ENCODE assay signal across 22 cellular contexts in genomic region chr7:139713061-139713460, GRCh38.
DNase-seq lines count a peak whose midpoint lies in the region; ATAC-seq and TF ChIP-seq lines count a peak whose summit lies in the region.
"Had no signal": no experiment of that assay in that cellular context is flagged by ENCODE, and none has a peak within 500 bp of the region (broad histone marks: within the 10 kb centered on the region; RNA-seq: fewer than 3 reads in every experiment).

No MANE protein-coding gene starts in this region.

- WGBS in H9 (ENCODE audit: extremely low coverage, insufficient read length, low lambda C conversion rate): no CpG with 5 or more reads among the region's 9 CpGs
- WGBS in mesendoderm (ENCODE audit: extremely low coverage, insufficient coverage, low lambda C conversion rate): no CpG with 5 or more reads among the region's 9 CpGs

- H4K5ac ChIP-seq in H9 (ENCODE audit: insufficient read length, low read depth, low read length) (no peak overlapping the region), mesendoderm (ENCODE audit: low read length) (no peak overlapping the region)

- H3K14ac ChIP-seq in H9 (ENCODE audit: insufficient read depth, low read length): no peak overlapping the region

- no peaks in the 10 kb centered on the region for H3K23me2 ChIP-seq in H9 (ENCODE audit: insufficient read length, low read depth, low read length, poor library complexity, severe bottlenecking)

- intact Hi-C loops in activated CD8-positive, alpha-beta T cell treated with anti-CD3 and anti-CD28 coated beads for 36 hours (cut with micrococcal nuclease): no loop called here

- no peak overlapping the region for H3K27ac ChIP-seq in H9 (ENCODE audit: insufficient read length, low read depth, low read length)
- H3K27ac ChIP-seq in caudate nucleus (ENCODE audit: low read depth, low read length): peak overlapping the region; percentile 42
- H3K27ac ChIP-seq in mesendoderm (ENCODE audit: low read depth, low read length): no peak overlapping the region
- H3K27ac ChIP-seq: tibial nerve had no signal

- no peaks in the 10 kb centered on the region for H4K20me1 ChIP-seq in H9 (ENCODE audit: control insufficient read depth, insufficient read depth, insufficient read length)

- no peak overlapping the region for H3K18ac ChIP-seq in H9 (ENCODE audit: insufficient read length, low read depth, low read length)
- no peak overlapping the region for H3K18ac ChIP-seq in mesendoderm (ENCODE audit: low read length)

- H3K36me3 ChIP-seq in mesendoderm (ENCODE audit: control insufficient read depth, insufficient read depth, low read length) (no peaks in the 10 kb centered on the region), HAP-1 (replicated peaks) (no peaks in the 10 kb centered on the region; the same call in none of the 2 replicates)

- no peak overlapping the region for H2AK5ac ChIP-seq in H9 (ENCODE audit: insufficient read length, low read length)
- H2AK5ac ChIP-seq in mesendoderm (ENCODE audit: low read length): no peak overlapping the region

- H2BK5ac ChIP-seq in H9 (ENCODE audit: insufficient read length, low read length) (no peak overlapping the region), mesendoderm (ENCODE audit: low read length) (no peak overlapping the region)

- H2BK15ac ChIP-seq in H9 (ENCODE audit: low read depth, low read length) (no peak overlapping the region), mesendoderm (replicated peaks; ENCODE audit: low read depth) (no peak overlapping the region)

- CTCF ChIA-PET in activated CD8-positive, alpha-beta T cell treated with anti-CD3 and anti-CD28 coated beads for 36 hours (lab: Charles Lee): interaction anchor here (0.7 to 1.3 kb wide), 3 partner anchors 24 to 111 kb away, joined by 3 to 4 read pairs (median 3); no protein-coding TSS in a partner anchor

- no peak overlapping the region for H3K23ac ChIP-seq in H9 (ENCODE audit: insufficient read length, low read depth, low read length)
- no peak overlapping the region for H3K23ac ChIP-seq in mesendoderm (ENCODE audit: low read length)

- H2BK20ac ChIP-seq in H9 (ENCODE audit: low read depth, low read length, poor library complexity, severe bottlenecking): no peak overlapping the region

- no peak overlapping the region for H3T11ph ChIP-seq in H9 (ENCODE audit: low read length)

- peak overlapping the region in 2 of 3 experiments; percentile 89 to 92; a peak in 2 of 7 replicates for H3K27ac Mint-ChIP-seq in H9
- peak overlapping the region; percentile 63 for H3K27ac Mint-ChIP-seq in stimulated activated effector memory CD8-positive, alpha-beta T cell treated with anti-CD3 and anti-CD28 coated beads, Interleukin-12 subunit alpha, Interleukin-12 subunit beta, amount 100 ng/mL, for 72 hours
- no peak overlapping the region for H3K27ac Mint-ChIP-seq in activated CD8-positive, alpha-beta T cell treated with anti-CD3 and anti-CD28 coated beads for 36 hours
- H3K27ac Mint-ChIP-seq: activated naive CD4-positive, alpha-beta T cell treated with anti-CD3 and anti-CD28 coated beads, Interleukin-2, amount 50 U/mL, for 24 hours; HFFc6 had no signal

- no peaks in the 10 kb centered on the region for H3K27me3 ChIP-seq in H9 (ENCODE audit: insufficient read depth, low read length)
- H3K27me3 ChIP-seq in mesendoderm (ENCODE audit: insufficient read depth, low read length, poor library complexity): no peaks in the 10 kb centered on the region
- no peaks in the 10 kb centered on the region for H3K27me3 ChIP-seq in HAP-1 (ENCODE audit: low read depth)
- H3K27me3 ChIP-seq: tibial nerve had no signal

- H2BK12ac ChIP-seq in H9 (ENCODE audit: insufficient read length, low read depth, low read length): no peak overlapping the region

- TF ChIP-seq CTCF in H9 (conservative IDR thresholded peaks at IDR 0.05): no peak
- TF ChIP-seq CTCF in activated CD8-positive, alpha-beta T cell treated with anti-CD3 and anti-CD28 coated beads for 36 hours (IDR thresholded peaks at IDR 0.05): no peak

- H3K4me2 ChIP-seq in H9 (ENCODE audit: insufficient read depth, insufficient read length, low read length) (no peak overlapping the region), mesendoderm (ENCODE audit: low read length) (no peak overlapping the region)
- H3K4me2 ChIP-seq: smooth muscle cell had no signal

- no peaks in the 10 kb centered on the region for H3K27me3 Mint-ChIP-seq in H9 (ENCODE audit: low read depth)
- H3K27me3 Mint-ChIP-seq in activated CD8-positive, alpha-beta T cell treated with anti-CD3 and anti-CD28 coated beads for 36 hours: no peaks in the 10 kb centered on the region
- H3K27me3 Mint-ChIP-seq: activated naive CD4-positive, alpha-beta T cell treated with anti-CD3 and anti-CD28 coated beads, Interleukin-2, amount 50 U/mL, for 24 hours; central memory CD8-positive, alpha-beta T cell; naive thymus-derived CD8-positive, alpha-beta T cell had no signal

- H4K8ac ChIP-seq in H9 (replicated peaks; ENCODE audit: insufficient read length, low read depth, low read length) (no peak overlapping the region), mesendoderm (ENCODE audit: low read depth, low read length) (no peak overlapping the region)

- no peak overlapping the region for H4K91ac ChIP-seq in H9 (ENCODE audit: insufficient read length, low read depth, low read length)

- peaks cover 51% of the 10 kb centered on the region in 2 experiments for H3K4me1 Mint-ChIP-seq in H9
- peaks cover 21% of the 10 kb centered on the region for H3K4me1 Mint-ChIP-seq in stimulated activated effector memory CD8-positive, alpha-beta T cell treated with anti-CD3 and anti-CD28 coated beads, Interleukin-12 subunit alpha, Interleukin-12 subunit beta, amount 100 ng/mL, for 72 hours
- H3K4me1 Mint-ChIP-seq in activated CD8-positive, alpha-beta T cell treated with anti-CD3 and anti-CD28 coated beads for 36 hours (ENCODE audit: low read depth): no peaks in the 10 kb centered on the region

- no peak overlapping the region for H3K9ac ChIP-seq in H9 (ENCODE audit: extremely low read depth, insufficient read length, low read length)
- no peak overlapping the region for H3K9ac ChIP-seq in mesendoderm (ENCODE audit: low read length)

- DNase-seq in H9 (no peak), caudate nucleus (lab: John Stamatoyannopoulos, UW) (no peak), mesendoderm (peak; percentile 17), HAP-1 (ENCODE audit: low spot score in 2 of 2) (no peak), epidermal melanocyte (ENCODE audit: insufficient read length, low spot score) (no peak)
- DNase-seq in stimulated activated effector memory CD8-positive, alpha-beta T cell treated with anti-CD3 and anti-CD28 coated beads, Interleukin-12 subunit alpha, Interleukin-12 subunit beta, amount 100 ng/mL, for 72 hours (ENCODE audit: low spot score in 2 of 2): no peak
- DNase-seq in activated CD8-positive, alpha-beta T cell treated with anti-CD3 and anti-CD28 coated beads for 36 hours: no peak
- DNase-seq: activated T-cell treated with anti-CD3 and anti-CD28 coated beads, Interleukin-2, amount 50 U/mL, for 4 hours; aorta; DMS79 treated with DMSO at 0.1 percent for 48 hours; effector CD4-positive, alpha-beta T cell; foreskin melanocyte; HFFc6; naive thymus-derived CD8-positive, alpha-beta T cell; NCI-H187 treated with DMSO at 0.1 percent for 48 hours; NCI-H748 treated with DMSO at 0.1 percent for 48 hours; stimulated activated naive CD8-positive, alpha-beta T cell treated with anti-CD3 and anti-CD28 coated beads, Interleukin-15, Interleukin-2, amounts not matched to agents 100 U/mL and 50 U/mL, for 24 hours had no signal

- H2BK120ac ChIP-seq in H9 (ENCODE audit: low read depth, low read length, poor library complexity, severe bottlenecking) (no peak overlapping the region), mesendoderm (ENCODE audit: low read depth, low read length) (no peak overlapping the region)

- H3K4me3 Mint-ChIP-seq in H9: no peak overlapping the region; a peak in 1 of 5 replicates
- no peak overlapping the region for H3K4me3 Mint-ChIP-seq in stimulated activated effector memory CD8-positive, alpha-beta T cell treated with anti-CD3 and anti-CD28 coated beads, Interleukin-12 subunit alpha, Interleukin-12 subunit beta, amount 100 ng/mL, for 72 hours
- H3K4me3 Mint-ChIP-seq in activated CD8-positive, alpha-beta T cell treated with anti-CD3 and anti-CD28 coated beads for 36 hours: no peak overlapping the region
- H3K4me3 Mint-ChIP-seq: activated naive CD4-positive, alpha-beta T cell treated with anti-CD3 and anti-CD28 coated beads, Interleukin-2, amount 50 U/mL, for 24 hours; activated T-cell treated with anti-CD3 and anti-CD28 coated beads, Interleukin-2, amount 50 U/mL, for 4 hours; central memory CD8-positive, alpha-beta T cell; HFFc6 had no signal

- H3K79me2 ChIP-seq in H9 (ENCODE audit: insufficient read depth, low read length) (no peaks in the 10 kb centered on the region), mesendoderm (ENCODE audit: control insufficient read depth, insufficient read depth, low read length) (no peaks in the 10 kb centered on the region)

- H3K4me3 ChIP-seq in mesendoderm (ENCODE audit: low read length) (no peak overlapping the region), HAP-1 (no peak overlapping the region)
- H3K4me3 ChIP-seq: smooth muscle cell, tibial nerve had no signal

- H3K4ac ChIP-seq in H9 (ENCODE audit: low read depth, low read length): no peak overlapping the region
- H3K4ac ChIP-seq in mesendoderm (ENCODE audit: low read depth, low read length): no peak overlapping the region

- H3K36me3 Mint-ChIP-seq in H9 (ENCODE audit: insufficient read depth in 1 of 3, low read depth in 3 of 3): peaks cover 20 to 27% (median 27%) of the 10 kb centered on the region in 3 experiments
- peaks cover 66% of the 10 kb centered on the region for H3K36me3 Mint-ChIP-seq in stimulated activated effector memory CD8-positive, alpha-beta T cell treated with anti-CD3 and anti-CD28 coated beads, Interleukin-12 subunit alpha, Interleukin-12 subunit beta, amount 100 ng/mL, for 72 hours
- peaks cover 22% of the 10 kb centered on the region for H3K36me3 Mint-ChIP-seq in activated CD8-positive, alpha-beta T cell treated with anti-CD3 and anti-CD28 coated beads for 36 hours (ENCODE audit: low read depth)

- H3K9me3 ChIP-seq in H9 (ENCODE audit: control insufficient read depth, low read depth, low read length): no peaks in the 10 kb centered on the region
- H3K9me3 ChIP-seq in HAP-1: no peaks in the 10 kb centered on the region
- H3K9me3 ChIP-seq: tibial nerve had no signal

- H3K4me1 ChIP-seq in H9 (ENCODE audit: insufficient read depth, low read length): peaks cover 15% of the 10 kb centered on the region
- peaks cover 8% of the 10 kb centered on the region for H3K4me1 ChIP-seq in mesendoderm (ENCODE audit: control insufficient read depth, low read depth, low read length)
- H3K4me1 ChIP-seq in HAP-1: no peaks in the 10 kb centered on the region

- POLR2A ChIA-PET in activated CD8-positive, alpha-beta T cell treated with anti-CD3 and anti-CD28 coated beads for 36 hours (lab: Charles Lee): no interaction called here

- H3K9me3 Mint-ChIP-seq in H9: no peaks in the 10 kb centered on the region
- no peaks in the 10 kb centered on the region for H3K9me3 Mint-ChIP-seq in stimulated activated effector memory CD8-positive, alpha-beta T cell treated with anti-CD3 and anti-CD28 coated beads, Interleukin-12 subunit alpha, Interleukin-12 subunit beta, amount 100 ng/mL, for 72 hours
- no peaks in the 10 kb centered on the region for H3K9me3 Mint-ChIP-seq in activated CD8-positive, alpha-beta T cell treated with anti-CD3 and anti-CD28 coated beads for 36 hours
- H3K9me3 Mint-ChIP-seq: activated naive CD4-positive, alpha-beta T cell treated with anti-CD3 and anti-CD28 coated beads, Interleukin-2, amount 50 U/mL, for 24 hours; activated T-cell treated with anti-CD3 and anti-CD28 coated beads, Interleukin-2, amount 50 U/mL, for 4 hours; central memory CD8-positive, alpha-beta T cell; HFFc6; naive thymus-derived CD8-positive, alpha-beta T cell had no signal

- H3K56ac ChIP-seq in H9 (ENCODE audit: insufficient read length, low read depth, low read length): no peak overlapping the region
- H3K56ac ChIP-seq in mesendoderm (ENCODE audit: low read length): no peak overlapping the region

- H3K79me1 ChIP-seq in H9 (ENCODE audit: insufficient read depth, low read depth, low read length, poor library complexity, severe bottlenecking) (no peaks in the 10 kb centered on the region), mesendoderm (ENCODE audit: low read length) (no peaks in the 10 kb centered on the region)

- H2AFZ ChIP-seq in H9 (ENCODE audit: low read length): no peak overlapping the region

- in situ Hi-C loops in HAP-1 (cut with MboI; ENCODE audit: low sequenced_read_pairs): no loop called here

- ATAC-seq in stimulated activated effector memory CD8-positive, alpha-beta T cell treated with anti-CD3 and anti-CD28 coated beads, Interleukin-12 subunit alpha, Interleukin-12 subunit beta, amount 100 ng/mL, for 72 hours: no peak
- ATAC-seq in activated CD8-positive, alpha-beta T cell treated with anti-CD3 and anti-CD28 coated beads for 36 hours: no peak
- no peak for ATAC-seq in HG03378 (IDR thresholded peaks at IDR 0.05; ENCODE audit: unreplicated experiment)
- ATAC-seq: activated T-cell treated with anti-CD3 and anti-CD28 coated beads, Interleukin-2, amount 50 U/mL, for 4 hours; naive thymus-derived CD8-positive, alpha-beta T cell; stimulated activated naive CD8-positive, alpha-beta T cell treated with anti-CD3 and anti-CD28 coated beads, Interleukin-15, Interleukin-2, amounts not matched to agents 100 U/mL and 50 U/mL, for 24 hours had no signal
